ENCODE assay signal across 10 cellular contexts in genomic region chr1:167430134-167430848, GRCh38.
A peak's percentile ranks its signal among the peaks of the same experiment; 100 is the strongest.
DNase-seq lines count a peak whose midpoint lies in the region; ATAC-seq lines count a peak whose summit lies in the region.
"Had no signal": no experiment of that assay in that cellular context is flagged by ENCODE, and none has a peak within 500 bp of the region (broad histone marks: within the 10 kb centered on the region; RNA-seq: fewer than 3 reads in every experiment).

No MANE protein-coding gene starts in this region.

- H3K27me3 Mint-ChIP-seq in T-helper 2 cell treated with Interferon-gamma antibody and Interleukin-4, amounts not matched to agents 5 μg/mL and 100 μg/mL, for 36 hours (ENCODE audit: low read depth) = no peaks in the 10 kb centered on the region
- H3K27me3 Mint-ChIP-seq in naive thymus-derived CD8-positive, alpha-beta T cell = no peaks in the 10 kb centered on the region

- POLR2A ChIA-PET in naive thymus-derived CD8-positive, alpha-beta T cell (lab: Charles Lee) = interaction anchor here (1.1 to 2.4 kb wide), 5 partner anchors 8 to 87 kb away, joined by 3 to 15 read pairs (median 4); partner anchors contain the start of gene CD247

- peak; percentile 27 for ATAC-seq in GM19025 (IDR thresholded peaks at IDR 0.05; ENCODE audit: low read depth, unreplicated experiment)
- ATAC-seq in naive thymus-derived CD8-positive, alpha-beta T cell = peak; percentile 24 to 41

- no peaks in the 10 kb centered on the region for H3K27me3 ChIP-seq in HAP-1 (ENCODE audit: low read depth)

- peaks cover 12% of the 10 kb centered on the region for H3K4me1 Mint-ChIP-seq in T-helper 2 cell treated with Interferon-gamma antibody and Interleukin-4, amounts not matched to agents 5 μg/mL and 100 μg/mL, for 36 hours (ENCODE audit: low read depth)
- H3K4me1 Mint-ChIP-seq in naive thymus-derived CD8-positive, alpha-beta T cell = peaks cover 8 to 77% (median 54%) of the 10 kb centered on the region in 4 donors

- H3K9me3 Mint-ChIP-seq in T-helper 2 cell treated with Interferon-gamma antibody and Interleukin-4, amounts not matched to agents 5 μg/mL and 100 μg/mL, for 36 hours = no peaks in the 10 kb centered on the region
- H3K9me3 Mint-ChIP-seq in naive thymus-derived CD8-positive, alpha-beta T cell = no peaks in the 10 kb centered on the region

- no peaks in the 10 kb centered on the region for H3K36me3 ChIP-seq in HAP-1 (replicated peaks)

- H3K4me1 ChIP-seq in HAP-1 = peaks cover 40% of the 10 kb centered on the region
- H3K4me1 ChIP-seq: parathyroid adenoma had no signal

- peak; percentile 71 to 75 for DNase-seq in HAP-1 (ENCODE audit: low spot score in 2 of 2)
- DNase-seq in T-helper 2 cell treated with Interferon-gamma antibody and Interleukin-4, amounts not matched to agents 5 μg/mL and 100 μg/mL, for 36 hours (ENCODE audit: low spot score) = no peak
- DNase-seq in naive thymus-derived CD8-positive, alpha-beta T cell = no peak
- DNase-seq in stimulated activated CD4-positive, alpha-beta T cell treated with anti-CD3 and anti-CD28 coated beads, Interleukin-1b, Interleukin-23, amount 100 ng/mL, for 48 hours = no peak
- no peak for DNase-seq in DMS 273 treated with DMSO at 0.1 percent for 48 hours (lab: John Stamatoyannopoulos, UW)
- no peak for DNase-seq in UCSD-AML1 (lab: John Stamatoyannopoulos, UW; ENCODE audit: unreplicated experiment)
- no peak for DNase-seq in effector CD4-positive, alpha-beta T cell
- DNase-seq: Right ventricle myocardium superior had no signal

- in situ Hi-C loops in HAP-1 (cut with MboI; ENCODE audit: low sequenced_read_pairs) = no loop called here

- peak overlapping the region; percentile 57 for H3K27ac Mint-ChIP-seq in T-helper 2 cell treated with Interferon-gamma antibody and Interleukin-4, amounts not matched to agents 5 μg/mL and 100 μg/mL, for 36 hours
- H3K27ac Mint-ChIP-seq in naive thymus-derived CD8-positive, alpha-beta T cell = peak overlapping the region; percentile 30 to 89 (median 80)

- H3K4me3 ChIP-seq in HAP-1 = no peak overlapping the region

- H3K4me3 Mint-ChIP-seq in T-helper 2 cell treated with Interferon-gamma antibody and Interleukin-4, amounts not matched to agents 5 μg/mL and 100 μg/mL, for 36 hours = no peak overlapping the region
- peak overlapping the region in 5 of 10 donors; percentile 1 to 55 (median 34) for H3K4me3 Mint-ChIP-seq in naive thymus-derived CD8-positive, alpha-beta T cell

- H3K9me3 ChIP-seq in HAP-1 = no peaks in the 10 kb centered on the region

- peaks cover 40% of the 10 kb centered on the region for H3K36me3 Mint-ChIP-seq in T-helper 2 cell treated with Interferon-gamma antibody and Interleukin-4, amounts not matched to agents 5 μg/mL and 100 μg/mL, for 36 hours (ENCODE audit: low read depth)
- peaks cover 0 to 50% (median 5%) of the 10 kb centered on the region in 3 donors for H3K36me3 Mint-ChIP-seq in naive thymus-derived CD8-positive, alpha-beta T cell

Comparison
In these comparisons a context has a peak if more than half of its experiments do, and no peak if none do; other contexts are left out.
1. DNase-seq: peak in HAP-1 (2 of 2); none in T-helper 2 cell treated with Interferon-gamma antibody and Interleukin-4, amounts not matched to agents 5 μg/mL and 100 μg/mL, for 36 hours (single experiment), naive thymus-derived CD8-positive, alpha-beta T cell (0 of 10), stimulated activated CD4-positive, alpha-beta T cell treated with anti-CD3 and anti-CD28 coated beads, Interleukin-1b, Interleukin-23, amount 100 ng/mL, for 48 hours (single experiment), DMS 273 treated with DMSO at 0.1 percent for 48 hours (single experiment), UCSD-AML1 (single experiment) and effector CD4-positive, alpha-beta T cell (single experiment).